Comparison of ENCODE assay signal across 30 cellular contexts in genomic region chr4:56213543-56213942, GRCh38.
"Had no signal": no experiment of that assay in that cellular context is flagged by ENCODE, and none has a peak within 500 bp of the region (broad histone marks: within the 10 kb centered on the region; RNA-seq: fewer than 3 reads in every experiment).

No MANE protein-coding gene starts in this region.

- H3K4me3 ChIP-seq: PC-9, SJCRH30, SK-N-MC had no signal

- FAIRE-seq: RCC 7860 had no signal

- ATAC-seq: Panc1, Right ventricle myocardium inferior, SK-N-SH treated with all-trans-retinoic acid at 6 μM for 48 hours, T-cell had no signal

- H3K27ac ChIP-seq: PC-9, RWPE1, SJCRH30, SK-N-MC had no signal

- H3K4me1 Mint-ChIP-seq: T-cell had no signal

- DNase-seq: Kasumi-1, MM.1S, MV-4-11, NCI-H1092, NCI-H1105, NCI-H1417 treated with DMSO at 0.1 percent for 48 hours, NCI-H1436 treated with DMSO at 0.1 percent for 48 hours, NCI-H1694 treated with DMSO at 0.1 percent for 48 hours, NCI-H187 treated with DMSO at 0.1 percent for 48 hours, NCI-H2029, NCI-H2081, NCI-H2171 treated with DMSO at 0.1 percent for 48 hours, NCI-H2227 treated with DMSO at 0.1 percent for 48 hours, NCI-H345, NCI-H446, NCI-H510A treated with DMSO at 0.1 percent for 48 hours, NCI-H524 treated with DMSO at 0.1 percent for 48 hours, NCI-H526 treated with DMSO at 0.1 percent for 48 hours, NCI-H774, PC-9, SHP77, SIG-M5, SJCRH30, T-cell had no signal

- H3K27me3 ChIP-seq: SJCRH30 had no signal

- H3K4me2 ChIP-seq: PC-9 had no signal

- H2AFZ ChIP-seq: PC-9 had no signal

- H3K27ac Mint-ChIP-seq: T-cell had no signal

- H3K4me3 Mint-ChIP-seq: T-cell had no signal
